In genomic region chr7:137984181-137985041, GRCh38 we compare ENCODE assay signal across 18 cellular contexts. TPM values are rescaled to one million over a fixed set of nuclear protein-coding genes. Genes with fewer than 3 reads are reported as not detected.
DNase-seq lines count a peak whose midpoint lies in the region; ATAC-seq and TF ChIP-seq lines count a peak whose summit lies in the region.
"Had no signal": no experiment of that assay in that cellular context is flagged by ENCODE, and none has a peak within 500 bp of the region (broad histone marks: within the 10 kb centered on the region; RNA-seq: fewer than 3 reads in every experiment).

No MANE protein-coding gene starts in this region.

- ATAC-seq in mucosa of descending colon (peak; percentile 42), thoracic aorta (ENCODE audit: insufficient number of reproducible peaks, low FRiP score, low read depth) (no peak), HG02678 (IDR thresholded peaks at IDR 0.05; ENCODE audit: unreplicated experiment) (no peak)
- ATAC-seq: activated CD4-positive, CD25-positive, alpha-beta regulatory T cell treated with anti-CD3 and anti-CD28 coated beads, Interleukin-2, amount 50 U/mL, for 24 hours; stimulated activated naive CD8-positive, alpha-beta T cell treated with anti-CD3 and anti-CD28 coated beads, Interleukin-15, Interleukin-2, amounts not matched to agents 100 U/mL and 50 U/mL, for 24 hours; T-cell had no signal

- H3K36me3 Mint-ChIP-seq in chondrocyte (ENCODE audit: low read depth), result peaks cover 15% of the 10 kb centered on the region

- H3K4me3 ChIP-seq in OCI-LY3 (ENCODE audit: low read length) (peak overlapping the region; percentile 66), mucosa of descending colon (no peak overlapping the region), thoracic aorta (peak overlapping the region; percentile 5)
- H3K4me3 ChIP-seq: BLaER1 treated with 17β-estradiol and CSF1 and Interleukin-3, amounts not matched to agents 10 nM and 100 nM had no signal

- TF ChIP-seq CTCF in OCI-LY3 (IDR thresholded peaks at IDR 0.05; ENCODE audit: low read depth, low read length) (no peak), chondrocyte (IDR thresholded peaks at IDR 0.05) (no peak), mucosa of descending colon (IDR thresholded peaks at IDR 0.05) (no peak), thoracic aorta (IDR thresholded peaks at IDR 0.05) (no peak)

- H3K27ac Mint-ChIP-seq in chondrocyte (ENCODE audit: unreplicated experiment), result no peak overlapping the region
- H3K27ac Mint-ChIP-seq: activated naive CD4-positive, alpha-beta T cell treated with anti-CD3 and anti-CD28 coated beads for 36 hours; T-cell had no signal

- H3K9ac ChIP-seq in OCI-LY3 (ENCODE audit: low read length), result peak overlapping the region; percentile 80
- H3K9ac ChIP-seq: BLaER1 treated with 17β-estradiol and CSF1 and Interleukin-3, amounts not matched to agents 10 nM and 100 nM had no signal

- H3K9me3 Mint-ChIP-seq in chondrocyte (ENCODE audit: low read depth), result no peaks in the 10 kb centered on the region

- no peaks in the 10 kb centered on the region for H3K27me3 Mint-ChIP-seq in chondrocyte (ENCODE audit: low read depth)
- H3K27me3 Mint-ChIP-seq: T-cell had no signal

- H3K4me1 ChIP-seq in OCI-LY3 (ENCODE audit: low read length) (peaks cover 96% of the 10 kb centered on the region), mucosa of descending colon (ENCODE audit: low read depth) (peaks cover 14% of the 10 kb centered on the region), thoracic aorta (ENCODE audit: control insufficient read depth in 1 of 2, low read depth in 2 of 2) (peaks cover 71 to 100% of the 10 kb centered on the region in 2 donors)

- H2AFZ ChIP-seq in OCI-LY3 (ENCODE audit: low read depth, low read length), result no peak overlapping the region

- H3K4me1 Mint-ChIP-seq in chondrocyte (ENCODE audit: low read depth), result no peaks in the 10 kb centered on the region

- H3K27ac ChIP-seq in OCI-LY3 (ENCODE audit: low read length) (peak overlapping the region; percentile 99), thoracic aorta (peak overlapping the region; percentile 96)
- H3K27ac ChIP-seq: BLaER1 treated with 17β-estradiol and CSF1 and Interleukin-3, amounts not matched to agents 10 nM and 100 nM had no signal

- H3K36me3 ChIP-seq in OCI-LY3 (replicated peaks; ENCODE audit: low read depth, low read length) (peaks cover 44% of the 10 kb centered on the region), mucosa of descending colon (ENCODE audit: low read depth) (no peaks in the 10 kb centered on the region), thoracic aorta (no peaks in the 10 kb centered on the region)

- peak overlapping the region; percentile 25 for H3K4me3 Mint-ChIP-seq in chondrocyte (ENCODE audit: unreplicated experiment)
- H3K4me3 Mint-ChIP-seq: activated naive CD4-positive, alpha-beta T cell treated with anti-CD3 and anti-CD28 coated beads for 36 hours; neural crest cell; T-cell had no signal

- H3K79me2 ChIP-seq in OCI-LY3 (ENCODE audit: low read length), result peaks cover 97% of the 10 kb centered on the region

- peak overlapping the region; percentile 95 for H3K4me2 ChIP-seq in OCI-LY3 (ENCODE audit: low read length)

- no peak for DNase-seq in chondrocyte (ENCODE audit: low spot score)
- no peak for DNase-seq in mucosa of descending colon
- DNase-seq in thoracic aorta (ENCODE audit: low spot score), result no peak
- DNase-seq in NCI-H446 treated with DMSO at 0.1 percent for 48 hours (lab: John Stamatoyannopoulos, UW), result no peak
- DNase-seq in GOT3 (lab: John Stamatoyannopoulos, UW), result no peak
- DNase-seq: activated naive CD4-positive, alpha-beta T cell treated with anti-CD3 and anti-CD28 coated beads for 36 hours; central memory CD4-positive, alpha-beta T cell; DMS53; HCEC 1CT; NCI-H187 treated with DMSO at 0.1 percent for 48 hours; NCI-H526; stimulated activated naive CD8-positive, alpha-beta T cell treated with anti-CD3 and anti-CD28 coated beads, Interleukin-15, Interleukin-2, amounts not matched to agents 100 U/mL and 50 U/mL, for 24 hours; T-cell had no signal

- peaks cover 10% of the 10 kb centered on the region for H3K9me3 ChIP-seq in OCI-LY3 (ENCODE audit: insufficient read depth, low read length)
- no peaks in the 10 kb centered on the region for H3K9me3 ChIP-seq in mucosa of descending colon
- H3K9me3 ChIP-seq in thoracic aorta, result no peaks in the 10 kb centered on the region

- no peaks in the 10 kb centered on the region for H3K27me3 ChIP-seq in OCI-LY3 (ENCODE audit: low read depth, low read length)
- no peaks in the 10 kb centered on the region for H3K27me3 ChIP-seq in thoracic aorta (replicated peaks; ENCODE audit: insufficient read depth)
- H3K27me3 ChIP-seq: BLaER1 treated with 17β-estradiol and CSF1 and Interleukin-3, amounts not matched to agents 10 nM and 100 nM had no signal

- H4K20me1 ChIP-seq in OCI-LY3 (ENCODE audit: insufficient read depth, low read length), result peaks cover 11% of the 10 kb centered on the region

- intact Hi-C loops in mucosa of descending colon (cut with DNase I, micrococcal nuclease), result no loop called here

RNA-seq across cellular contexts. Expression of gene CREB3L2, which starts 17.5 kb away (rescaled TPM):
- total RNA-seq in chondrocyte, result 217 to 294 TPM (median 223 TPM) in 3 replicates
- 10 to 100 TPM; 15.8 to 54.3 (median 40.6) TPM for total RNA-seq in mucosa of descending colon
- 10 to 100 TPM; 85.3 to 96.7 TPM for total RNA-seq in thoracic aorta
